ENCODE assay signal across 31 cellular contexts in genomic region chr11:4194889-4195288, GRCh38.
"Had no signal": no experiment of that assay in that cellular context is flagged by ENCODE, and none has a peak within 500 bp of the region (broad histone marks: within the 10 kb centered on the region; RNA-seq: fewer than 3 reads in every experiment).

No MANE protein-coding gene starts in this region.

- H3K4me1 ChIP-seq: breast epithelium, colonic mucosa had no signal

- H3K27me3 ChIP-seq: ascending aorta, breast epithelium, cardiac muscle cell, colonic mucosa had no signal

- H3K27ac ChIP-seq: ascending aorta, breast epithelium, cardiac muscle cell, colonic mucosa, epithelial cell of prostate had no signal

- H3K9me3 ChIP-seq: ascending aorta, breast epithelium, colonic mucosa had no signal

- H3K4me3 Mint-ChIP-seq: activated CD4-positive, alpha-beta memory T cell treated with anti-CD3 and anti-CD28 coated beads, Interleukin-2, amount 10 ng/mL, durations not matched to agents 7 days and 5 days; activated CD4-positive, alpha-beta T cell treated with anti-CD3 and anti-CD28 coated beads for 36 hours; activated CD4-positive, alpha-beta T cell treated with anti-CD3 and anti-CD28 coated beads, Interleukin-2, amount 10 ng/mL, durations not matched to agents 7 days and 5 days; activated naive CD4-positive, alpha-beta T cell treated with anti-CD3 and anti-CD28 coated beads, Interleukin-2, amount 10 ng/mL, durations not matched to agents 7 days and 5 days; activated naive CD8-positive, alpha-beta T cell treated with anti-CD3 and anti-CD28 coated beads, Interleukin-2, amount 10 ng/mL, durations not matched to agents 7 days and 5 days; activated T-cell treated with anti-CD3 and anti-CD28 coated beads, Interleukin-2, amount 50 U/mL, for 24 hours; activated T-cell treated with anti-CD3 and anti-CD28 coated beads, Interleukin-2, amount 50 U/mL, for 72 hours; brain; T-helper 17 cell; T-helper 2 cell treated with Interferon-gamma antibody and Interleukin-4, amounts not matched to agents 5 μg/mL and 100 μg/mL, for 36 hours had no signal

- DNase-seq: activated CD4-positive, alpha-beta memory T cell treated with anti-CD3 and anti-CD28 coated beads, Interleukin-2, amount 10 ng/mL, durations not matched to agents 7 days and 5 days; activated CD4-positive, alpha-beta T cell treated with anti-CD3 and anti-CD28 coated beads for 36 hours; activated CD4-positive, alpha-beta T cell treated with anti-CD3 and anti-CD28 coated beads, Interleukin-2, amount 10 ng/mL, durations not matched to agents 7 days and 5 days; activated CD4-positive, alpha-beta T cell treated with anti-CD3 and anti-CD28 coated beads, Interleukin-2, amount 50 U/mL, for 4 hours; activated CD4-positive, CD25-positive, alpha-beta regulatory T cell; activated CD4-positive, CD25-positive, alpha-beta regulatory T cell treated with anti-CD3 and anti-CD28 coated beads, Interleukin-2, amount 50 U/mL, for 72 hours; activated CD8-positive, alpha-beta memory T cell treated with anti-CD3 and anti-CD28 coated beads, Interleukin-2, amount 50 U/mL, for 48 hours; activated gamma-delta T cell; activated naive CD4-positive, alpha-beta T cell; activated naive CD4-positive, alpha-beta T cell treated with anti-CD3 and anti-CD28 coated beads, Interleukin-2, amount 10 ng/mL, durations not matched to agents 7 days and 5 days; activated naive CD8-positive, alpha-beta T cell treated with anti-CD3 and anti-CD28 coated beads, Interleukin-2, amount 10 ng/mL, durations not matched to agents 7 days and 5 days; activated T-cell treated with anti-CD3 and anti-CD28 coated beads for 4 hours; activated T-cell treated with anti-CD3 and anti-CD28 coated beads, Interleukin-2, amount 50 U/mL, for 24 hours; activated T-cell treated with anti-CD3 and anti-CD28 coated beads, Interleukin-2, amount 50 U/mL, for 72 hours; central memory CD4-positive, alpha-beta T cell; cerebellar nuclear complex; colonic mucosa; effector CD8-positive, alpha-beta T cell; foreskin fibroblast; head of caudate nucleus; hypothalamus; T-helper 17 cell; T1000 had no signal

- ATAC-seq: activated CD4-positive, alpha-beta T cell treated with anti-CD3 and anti-CD28 coated beads for 36 hours; activated naive CD4-positive, alpha-beta T cell treated with anti-CD3 and anti-CD28 coated beads, Interleukin-2, amount 50 U/mL, for 72 hours; activated T-cell treated with anti-CD3 and anti-CD28 coated beads, Interleukin-2, amount 50 U/mL, for 72 hours; esophagus mucosa; T-helper 17 cell had no signal

- H3K4me1 Mint-ChIP-seq: activated CD4-positive, alpha-beta memory T cell treated with anti-CD3 and anti-CD28 coated beads, Interleukin-2, amount 10 ng/mL, durations not matched to agents 7 days and 5 days; activated CD4-positive, alpha-beta T cell treated with anti-CD3 and anti-CD28 coated beads for 36 hours; activated CD4-positive, alpha-beta T cell treated with anti-CD3 and anti-CD28 coated beads, Interleukin-2, amount 10 ng/mL, durations not matched to agents 7 days and 5 days; activated naive CD4-positive, alpha-beta T cell treated with anti-CD3 and anti-CD28 coated beads, Interleukin-2, amount 10 ng/mL, durations not matched to agents 7 days and 5 days; brain had no signal

- H3K4me3 ChIP-seq: ascending aorta, breast epithelium, cardiac muscle cell, colonic mucosa had no signal

- H3K36me3 Mint-ChIP-seq: activated naive CD4-positive, alpha-beta T cell treated with anti-CD3 and anti-CD28 coated beads, Interleukin-2, amount 10 ng/mL, durations not matched to agents 7 days and 5 days; activated naive CD4-positive, alpha-beta T cell treated with anti-CD3 and anti-CD28 coated beads, Interleukin-2, amount 50 U/mL, for 72 hours; activated naive CD8-positive, alpha-beta T cell treated with anti-CD3 and anti-CD28 coated beads, Interleukin-2, amount 10 ng/mL, durations not matched to agents 7 days and 5 days; brain had no signal

- H3K9me3 Mint-ChIP-seq: activated CD4-positive, alpha-beta memory T cell treated with anti-CD3 and anti-CD28 coated beads, Interleukin-2, amount 10 ng/mL, durations not matched to agents 7 days and 5 days; activated CD4-positive, alpha-beta T cell treated with anti-CD3 and anti-CD28 coated beads, Interleukin-2, amount 10 ng/mL, durations not matched to agents 7 days and 5 days; activated naive CD4-positive, alpha-beta T cell treated with anti-CD3 and anti-CD28 coated beads, Interleukin-2, amount 10 ng/mL, durations not matched to agents 7 days and 5 days; activated naive CD4-positive, alpha-beta T cell treated with anti-CD3 and anti-CD28 coated beads, Interleukin-2, amount 50 U/mL, for 72 hours; activated naive CD8-positive, alpha-beta T cell treated with anti-CD3 and anti-CD28 coated beads, Interleukin-2, amount 10 ng/mL, durations not matched to agents 7 days and 5 days; activated T-cell treated with anti-CD3 and anti-CD28 coated beads, Interleukin-2, amount 50 U/mL, for 72 hours; T-helper 2 cell treated with Interferon-gamma antibody and Interleukin-4, amounts not matched to agents 5 μg/mL and 100 μg/mL, for 36 hours had no signal

- H3K36me3 ChIP-seq: ascending aorta, breast epithelium, cardiac muscle cell, colonic mucosa had no signal

- H3K27ac Mint-ChIP-seq: activated CD4-positive, alpha-beta memory T cell treated with anti-CD3 and anti-CD28 coated beads, Interleukin-2, amount 10 ng/mL, durations not matched to agents 7 days and 5 days; activated CD4-positive, alpha-beta T cell treated with anti-CD3 and anti-CD28 coated beads for 36 hours; activated CD4-positive, alpha-beta T cell treated with anti-CD3 and anti-CD28 coated beads, Interleukin-2, amount 10 ng/mL, durations not matched to agents 7 days and 5 days; activated naive CD4-positive, alpha-beta T cell treated with anti-CD3 and anti-CD28 coated beads, Interleukin-2, amount 10 ng/mL, durations not matched to agents 7 days and 5 days; activated naive CD4-positive, alpha-beta T cell treated with anti-CD3 and anti-CD28 coated beads, Interleukin-2, amount 50 U/mL, for 72 hours; activated naive CD8-positive, alpha-beta T cell treated with anti-CD3 and anti-CD28 coated beads, Interleukin-2, amount 10 ng/mL, durations not matched to agents 7 days and 5 days; activated T-cell treated with anti-CD3 and anti-CD28 coated beads, Interleukin-2, amount 50 U/mL, for 24 hours; activated T-cell treated with anti-CD3 and anti-CD28 coated beads, Interleukin-2, amount 50 U/mL, for 72 hours; brain; T-helper 17 cell; T-helper 2 cell treated with Interferon-gamma antibody and Interleukin-4, amounts not matched to agents 5 μg/mL and 100 μg/mL, for 36 hours had no signal
